In genomic region chr3:195565716-195566115, GRCh38 we compare ENCODE assay signal across 21 cellular contexts. TPM values are rescaled to one million over a fixed set of nuclear protein-coding genes. Genes with fewer than 3 reads are reported as not detected.
DNase-seq lines count a peak whose midpoint lies in the region; ATAC-seq, FAIRE-seq and TF ChIP-seq lines count a peak whose summit lies in the region.
"Had no signal": no experiment of that assay in that cellular context is flagged by ENCODE, and none has a peak within 500 bp of the region (broad histone marks: within the 10 kb centered on the region; RNA-seq: fewer than 3 reads in every experiment).

No MANE protein-coding gene starts in this region.

- no peak overlapping the region for H2BK20ac ChIP-seq in H1 (ENCODE audit: low read length)

- no peak overlapping the region for H3K4ac ChIP-seq in H1 (replicated peaks; ENCODE audit: insufficient read length, low read depth, low read length)

- 88% methylated on average over 7 of the region's 7 CpGs; no CpG with 5 or more reads in 1 of the 2 experiments for WGBS in H1 (ENCODE audit: extremely low coverage in 1 of 2, insufficient coverage in 1 of 2, insufficient read length in 1 of 2, insufficient replicate concordance in 2 of 2, low coverage in 1 of 2, low lambda C conversion rate in 2 of 2, missing lambda C conversion rate in 1 of 2), 2 experiments
- 33 to 36% methylated on average over 7 of the region's 7 CpGs for WGBS in pancreas, 2 donors

- POLR2A ChIA-PET in HEK293T (lab: Yijun Ruan, JAX) = no interaction called here
- POLR2A ChIA-PET in OCI-LY7 (lab: Charles Lee) = interaction anchor here (1.0 kb wide), 1 partner anchor 17 kb away, joined by 3 read pairs; the partner anchor contains the start of gene APOD
- POLR2A ChIA-PET in H1 (lab: Charles Lee; ENCODE audit: partially characterized antibody) = interaction anchor here (1.1 kb wide), 1 partner anchor 9 kb away, joined by 3 read pairs; no protein-coding TSS in a partner anchor

- no peaks in the 10 kb centered on the region for H3K9me2 ChIP-seq in OCI-LY7 (ENCODE audit: insufficient read depth, low read length)

- intact Hi-C loops in OCI-LY7 (cut with micrococcal nuclease; ENCODE audit: unreplicated experiment) (no loop called here), pancreas (cut with DNase I) (no loop called here)

- H3K27me3 ChIP-seq in H1 (replicated peaks in 1 of 4; ENCODE audit: control insufficient read depth in 3 of 4, extremely low read depth in 1 of 4, insufficient read depth in 3 of 4, low read length in 3 of 4) = no peaks in the 10 kb centered on the region
- no peaks in the 10 kb centered on the region for H3K27me3 ChIP-seq in pancreas

- H4K8ac ChIP-seq in H1 (ENCODE audit: extremely low read depth, insufficient read depth, low read length) = no peak overlapping the region

- peak; percentile 22 for DNase-seq in HEK293T (ENCODE audit: extremely low spot score)
- DNase-seq in OCI-LY7 (ENCODE audit: low spot score) = no peak
- DNase-seq in H1 (ENCODE audit: low read depth in 1 of 2, low spot score in 2 of 2) = no peak
- DNase-seq in pancreas = no peak
- DNase-seq in KBM-7 = no peak
- no peak for DNase-seq in NK-92 (lab: John Stamatoyannopoulos, UW; ENCODE audit: unreplicated experiment)
- DNase-seq in G401 (ENCODE audit: low spot score) = no peak
- DNase-seq: CD4-positive, CD25-positive, alpha-beta regulatory T cell; EL; GM23248; KG1; NCI-H1092 treated with DMSO at 0.1 percent for 48 hours; NCI-H1436 treated with DMSO at 0.1 percent for 48 hours; NCI-H2029; NCI-H2227 treated with DMSO at 0.1 percent for 48 hours; NCI-H510A; PC-3; Right ventricle myocardium superior had no signal

- no peak overlapping the region for H2AK5ac ChIP-seq in H1 (ENCODE audit: low read depth, low read length)

- 0 out of 2 replicates have a peak overlapping the region, but pooled peaks have one; percentile 76 for H2BK15ac ChIP-seq in H1 (ENCODE audit: low read length)

- ATAC-seq in pancreas (peak in 3 of 4 donors; percentile 43 to 54 (median 50)), HG02588 (IDR thresholded peaks at IDR 0.05; ENCODE audit: unreplicated experiment) (no peak)
- ATAC-seq: HCT116, PC-3 had no signal

- H3K56ac ChIP-seq in H1 (replicated peaks; ENCODE audit: insufficient read length, low read depth, low read length) = no peak overlapping the region

- H3K79me2 ChIP-seq in OCI-LY7 (ENCODE audit: insufficient read depth, low read depth, low read length) (no peaks in the 10 kb centered on the region), H1 (ENCODE audit: control insufficient read depth in 1 of 2, insufficient read depth in 2 of 2, low read length in 2 of 2) (no peaks in the 10 kb centered on the region)

- TF ChIP-seq EP300 in H1 (IDR thresholded peaks at IDR 0.05; ENCODE audit: borderline replicate concordance in 1 of 2, low read depth in 2 of 2, low read length in 2 of 2) = no peak

- H3K4me3 ChIP-seq in OCI-LY7 (ENCODE audit: low read depth, low read length, poor library complexity, severe bottlenecking) = no peak overlapping the region
- no peak overlapping the region for H3K4me3 ChIP-seq in H1 (ENCODE audit: extremely low read depth in 1 of 4, insufficient read depth in 2 of 4, low read depth in 3 of 4, low read length in 4 of 4)
- no peak overlapping the region for H3K4me3 ChIP-seq in pancreas
- H3K4me3 ChIP-seq: GM23248 had no signal

- no peak overlapping the region for H3K23ac ChIP-seq in H1 (ENCODE audit: insufficient read length)

- H4K91ac ChIP-seq in H1 (replicated peaks; ENCODE audit: insufficient read length, low read length) = no peak overlapping the region

- no peaks in the 10 kb centered on the region for H4K20me1 ChIP-seq in OCI-LY7 (ENCODE audit: insufficient read depth, low read length)
- H4K20me1 ChIP-seq in H1 (replicated peaks in 1 of 2; ENCODE audit: control insufficient read depth in 1 of 2, insufficient read depth in 2 of 2, low read length in 2 of 2) = no peaks in the 10 kb centered on the region

- H3K36me3 ChIP-seq in OCI-LY7 (ENCODE audit: insufficient read depth, low read length) (no peaks in the 10 kb centered on the region), H1 (ENCODE audit: control insufficient read depth in 2 of 4, insufficient read depth in 4 of 4, low read length in 3 of 4) (no peaks in the 10 kb centered on the region), pancreas (no peaks in the 10 kb centered on the region)

- H3K23me2 ChIP-seq in H1 (ENCODE audit: low read depth, low read length) = no peaks in the 10 kb centered on the region

- no peak overlapping the region for H3K18ac ChIP-seq in H1 (ENCODE audit: extremely low read depth, low read length)

- FAIRE-seq in H1 (lab: Jason Lieb, UNC) (no peak), pancreas (lab: Jason Lieb, UNC) (no peak)

- H3K4me1 ChIP-seq in OCI-LY7 (ENCODE audit: insufficient read depth, low read length, poor library complexity, severe bottlenecking) (peaks cover 27% of the 10 kb centered on the region), H1 (replicated peaks in 1 of 4; ENCODE audit: control insufficient read depth in 3 of 4, insufficient read depth in 4 of 4, low read length in 3 of 4) (no peaks in the 10 kb centered on the region), pancreas (no peaks in the 10 kb centered on the region)

- 0 out of 2 replicates have a peak overlapping the region, but pooled peaks have one; percentile 29 for H2AFZ ChIP-seq in OCI-LY7 (ENCODE audit: low read length)
- H2AFZ ChIP-seq in H1 (ENCODE audit: low read length) = peak overlapping the region; percentile 81; the same call in 1 of the 2 replicates
- H2AFZ ChIP-seq: GM23248 had no signal

- TF ChIP-seq RAD21 in H1 (IDR thresholded peaks at IDR 0.05 in 1 of 2, conservative IDR thresholded peaks at IDR 0.05 in 1 of 2; ENCODE audit: low read depth in 2 of 2, low read length in 2 of 2) = no peak

- CTCF ChIA-PET in HEK293T (lab: Yijun Ruan, JAX) = interaction anchor here (0.6 kb wide), 1 partner anchor 295 kb away, joined by 3 read pairs; the partner anchor contains the start of gene XXYLT1
- CTCF ChIA-PET in OCI-LY7 (lab: Charles Lee; ENCODE audit: unreplicated experiment) = no interaction called here
- CTCF ChIA-PET in H1 (lab: Charles Lee; ENCODE audit: partially characterized antibody) = interaction anchor here (0.7 to 2.6 kb wide), 3 partner anchors 10 to 16 kb away, joined by 4 to 9 read pairs (median 4); no protein-coding TSS in a partner anchor

- TF ChIP-seq CTCF in OCI-LY7 (conservative IDR thresholded peaks at IDR 0.05; ENCODE audit: low read length) = no peak
- TF ChIP-seq CTCF in H1 (IDR thresholded peaks at IDR 0.05; ENCODE audit: control extremely low read depth in 1 of 3, insufficient read depth in 1 of 3, low read depth in 1 of 3, low read length in 3 of 3) = no peak
- TF ChIP-seq CTCF in pancreas (IDR thresholded peaks at IDR 0.05) = no peak

- H3K4me2 ChIP-seq in OCI-LY7 (ENCODE audit: low read length) (no peak overlapping the region), H1 (ENCODE audit: insufficient read depth in 1 of 2, low read depth in 2 of 2, low read length in 2 of 2) (no peak overlapping the region)

- no peak overlapping the region for H4K5ac ChIP-seq in H1 (ENCODE audit: insufficient read length, low read depth, low read length)

- H3K14ac ChIP-seq in H1 (ENCODE audit: insufficient read length) = no peak overlapping the region

- H3K9me3 ChIP-seq in OCI-LY7 (ENCODE audit: low read length) = no peaks in the 10 kb centered on the region
- H3K9me3 ChIP-seq in H1 (ENCODE audit: insufficient read depth in 2 of 2, low read depth in 1 of 2, low read length in 1 of 2) = no peaks in the 10 kb centered on the region
- no peaks in the 10 kb centered on the region for H3K9me3 ChIP-seq in pancreas

- no peak overlapping the region for H2BK12ac ChIP-seq in H1 (ENCODE audit: low read depth, low read length)

- no peak overlapping the region for H2BK120ac ChIP-seq in H1 (replicated peaks; ENCODE audit: low read depth, low read length)

- no peak for TF ChIP-seq POLR2A in H1 (IDR thresholded peaks at IDR 0.05; ENCODE audit: control extremely low read depth in 1 of 2, low read depth in 2 of 2, low read length in 2 of 2)

- in situ Hi-C loops in KBM-7 (cut with MboI; ENCODE audit: low pct_unique_long_range_greater_than_20kb, low sequenced_read_pairs) (no loop called here), G401 (cut with HindIII; ENCODE audit: low sequenced_read_pairs) (no loop called here)

- no peak overlapping the region for H2BK5ac ChIP-seq in H1 (ENCODE audit: low read depth, low read length)

- no peak overlapping the region for H3K27ac ChIP-seq in OCI-LY7 (ENCODE audit: low read depth, low read length, poor library complexity, severe bottlenecking)
- no peak overlapping the region for H3K27ac ChIP-seq in H1 (ENCODE audit: low read depth, low read length)
- no peak overlapping the region for H3K27ac ChIP-seq in pancreas
- H3K27ac ChIP-seq: GM23248 had no signal

- no peak overlapping the region for H3K9ac ChIP-seq in H1 (replicated peaks in 1 of 4; ENCODE audit: extremely low read depth in 1 of 4, low read depth in 3 of 4, low read length in 3 of 4)
- H3K9ac ChIP-seq: GM23248 had no signal

- no TSS peak for BruUV-seq in OCI-LY7 (replicated peaks; lab: Mats Ljungman, UMichigan)

- H3K79me1 ChIP-seq in H1 (ENCODE audit: low read depth, low read length) = no peaks in the 10 kb centered on the region

RNA-seq across cellular contexts. Expression of gene APOD, which starts 18.0 kb away (rescaled TPM):
- not detected in 2 replicates for total RNA-seq in OCI-LY7 (2014; rRNA removed; shearing (Covaris generic))
- total RNA-seq in OCI-LY7 (2022) = not detected in 2 replicates
- total RNA-seq in H1 (2021; fragmentation: NEBNext Ultra II Directional; extraction: Animal tissue kit (Norgen Biotek cat#: 25700)) = not detected in 2 replicates
- polyA plus RNA-seq in H1 (2011; rRNA removed) = not detected in 2 replicates
- not detected for polyA plus RNA-seq in H1 (2011; cell fraction: cytosol; rRNA removed)
- polyA plus RNA-seq in H1 (2011; cell fraction: nucleus; rRNA removed) = not detected
- not detected in 4 replicates for polyA plus RNA-seq in H1 (2012, experiment 1 of 2)
- polyA plus RNA-seq in H1 (2012, experiment 2 of 2) = not detected
- polyA plus RNA-seq in H1 (2013, experiment 1 of 2) = 0.12 TPM
- 0.26 TPM for polyA plus RNA-seq in H1 (2013, experiment 2 of 2)
- polyA minus RNA-seq in H1 (2011; rRNA and poly(A)+ RNA removed) = 0.20 TPM in 1 of 2 replicates, not detected in the other
- not detected for polyA minus RNA-seq in H1 (2011; cell fraction: cytosol; rRNA and poly(A)+ RNA removed)
- polyA minus RNA-seq in H1 (2011; cell fraction: nucleus; rRNA and poly(A)+ RNA removed) = not detected
- total RNA-seq in pancreas = 100 to 1,000 TPM in 2 of 6 donors, 10 to 100 TPM in 4; 12.1 to 133 (median 54.6) TPM
- polyA plus RNA-seq in pancreas = 10 to 100 TPM; 47.9 to 75.7 TPM
- 1.3 and 2.9 TPM in 2 replicates for total RNA-seq in G401 (2014; rRNA removed; shearing (Covaris generic))
- total RNA-seq: A673; CD4-positive, CD25-positive, alpha-beta regulatory T cell; PC-3 had no signal

RNA-seq across cellular contexts. Expression of gene PPP1R2, which starts 22.6 kb away (rescaled TPM):
- total RNA-seq in OCI-LY7 (2014; rRNA removed; shearing (Covaris generic)) = 239 and 294 TPM in 2 replicates
- total RNA-seq in OCI-LY7 (2022) = 86.5 and 91.9 TPM in 2 replicates
- 26.5 and 27.4 TPM in 2 replicates for total RNA-seq in H1 (2021; fragmentation: NEBNext Ultra II Directional; extraction: Animal tissue kit (Norgen Biotek cat#: 25700))
- polyA plus RNA-seq in H1 (2011; rRNA removed) = 14.0 and 20.5 TPM in 2 replicates
- polyA plus RNA-seq in H1 (2011; cell fraction: cytosol; rRNA removed) = 13.0 TPM
- polyA plus RNA-seq in H1 (2011; cell fraction: nucleus; rRNA removed) = 21.5 TPM
- 10.1 to 15.9 TPM (median 11.8 TPM) in 4 replicates for polyA plus RNA-seq in H1 (2012, experiment 1 of 2)
- 2.5 TPM for polyA plus RNA-seq in H1 (2012, experiment 2 of 2)
- polyA plus RNA-seq in H1 (2013, experiment 1 of 2) = 16.2 TPM
- polyA plus RNA-seq in H1 (2013, experiment 2 of 2) = 14.9 TPM
- 14.0 and 20.4 TPM in 2 replicates for polyA minus RNA-seq in H1 (2011; rRNA and poly(A)+ RNA removed)
- 19.8 TPM for polyA minus RNA-seq in H1 (2011; cell fraction: cytosol; rRNA and poly(A)+ RNA removed)
- 33.3 TPM for polyA minus RNA-seq in H1 (2011; cell fraction: nucleus; rRNA and poly(A)+ RNA removed)
- 10 to 100 TPM; 14.7 to 26.0 (median 16.9) TPM for total RNA-seq in pancreas
- polyA plus RNA-seq in pancreas = 10 to 100 TPM in 1 of 2 donors, 1 to 10 TPM in 1; 9.5 to 15.5 TPM
- total RNA-seq in G401 (2014; rRNA removed; shearing (Covaris generic)) = 103 and 133 TPM in 2 replicates
